Comparison of ENCODE assay signal across 1 cellular context in the genomic region with DNA sequence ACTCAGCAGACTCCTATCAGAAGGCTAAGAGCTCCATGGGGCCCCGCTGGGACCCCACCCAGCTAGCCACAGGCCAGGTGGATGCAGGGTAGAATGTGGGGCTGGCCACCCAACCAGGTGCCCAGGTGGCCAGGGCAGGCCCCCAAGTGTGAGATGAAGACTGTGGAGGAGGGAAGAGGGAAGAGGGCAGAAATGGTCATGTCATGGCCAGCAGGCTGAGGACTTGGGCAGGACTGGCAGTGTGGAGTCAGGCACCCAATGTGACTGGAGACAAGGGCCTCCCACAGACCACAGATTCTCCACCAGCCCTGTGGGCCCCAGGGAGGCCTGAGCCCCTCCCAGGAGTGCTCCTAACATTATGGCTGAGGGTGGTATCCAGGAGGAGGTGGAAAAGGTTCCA.
TF ChIP-seq lines count a peak whose summit lies in the region.

No MANE protein-coding gene starts in this region.

TF ChIP-seq in IMR-90, 13 proteins besides CTCF, POLR2A, EP300 and RAD21:
- TF ChIP-seq, protein P1, sequence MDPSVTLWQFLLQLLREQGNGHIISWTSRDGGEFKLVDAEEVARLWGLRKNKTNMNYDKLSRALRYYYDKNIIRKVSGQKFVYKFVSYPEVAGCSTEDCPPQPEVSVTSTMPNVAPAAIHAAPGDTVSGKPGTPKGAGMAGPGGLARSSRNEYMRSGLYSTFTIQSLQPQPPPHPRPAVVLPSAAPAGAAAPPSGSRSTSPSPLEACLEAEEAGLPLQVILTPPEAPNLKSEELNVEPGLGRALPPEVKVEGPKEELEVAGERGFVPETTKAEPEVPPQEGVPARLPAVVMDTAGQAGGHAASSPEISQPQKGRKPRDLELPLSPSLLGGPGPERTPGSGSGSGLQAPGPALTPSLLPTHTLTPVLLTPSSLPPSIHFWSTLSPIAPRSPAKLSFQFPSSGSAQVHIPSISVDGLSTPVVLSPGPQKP (IDR thresholded peaks at IDR 0.05; ENCODE audit: borderline replicate concordance, low read depth, low read length), result no peak
- TF ChIP-seq, protein P2, sequence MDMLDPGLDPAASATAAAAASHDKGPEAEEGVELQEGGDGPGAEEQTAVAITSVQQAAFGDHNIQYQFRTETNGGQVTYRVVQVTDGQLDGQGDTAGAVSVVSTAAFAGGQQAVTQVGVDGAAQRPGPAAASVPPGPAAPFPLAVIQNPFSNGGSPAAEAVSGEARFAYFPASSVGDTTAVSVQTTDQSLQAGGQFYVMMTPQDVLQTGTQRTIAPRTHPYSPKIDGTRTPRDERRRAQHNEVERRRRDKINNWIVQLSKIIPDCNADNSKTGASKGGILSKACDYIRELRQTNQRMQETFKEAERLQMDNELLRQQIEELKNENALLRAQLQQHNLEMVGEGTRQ (IDR thresholded peaks at IDR 0.05; ENCODE audit: low read depth, low read length), result no peak
- TF ChIP-seq RFX5 (IDR thresholded peaks at IDR 0.05; ENCODE audit: low read depth, low read length) (no peak), MAFK (IDR thresholded peaks at IDR 0.05; ENCODE audit: low read depth, low read length) (no peak), MXI1 (IDR thresholded peaks at IDR 0.05; ENCODE audit: borderline replicate concordance, low read depth, low read length) (no peak), NFE2L2 (IDR thresholded peaks at IDR 0.05; ENCODE audit: low read depth, low read length) (no peak), SMC3 (IDR thresholded peaks at IDR 0.05; ENCODE audit: low read depth, low read length) (no peak), RCOR1 (IDR thresholded peaks at IDR 0.05; ENCODE audit: insufficient replicate concordance, low read length) (no peak), CEBPB (IDR thresholded peaks at IDR 0.05; ENCODE audit: low read depth, low read length) (no peak), CHD1 (IDR thresholded peaks at IDR 0.05; ENCODE audit: low read depth, low read length) (no peak), BHLHE40 (IDR thresholded peaks at IDR 0.05; ENCODE audit: low read depth, low read length) (no peak), MAZ (IDR thresholded peaks at IDR 0.05; ENCODE audit: borderline replicate concordance, low read depth, low read length) (no peak), FOS (IDR thresholded peaks at IDR 0.05; ENCODE audit: low read depth, low read length) (no peak)
